Comparison of ENCODE assay signal across 1 cellular context in the genomic region with DNA sequence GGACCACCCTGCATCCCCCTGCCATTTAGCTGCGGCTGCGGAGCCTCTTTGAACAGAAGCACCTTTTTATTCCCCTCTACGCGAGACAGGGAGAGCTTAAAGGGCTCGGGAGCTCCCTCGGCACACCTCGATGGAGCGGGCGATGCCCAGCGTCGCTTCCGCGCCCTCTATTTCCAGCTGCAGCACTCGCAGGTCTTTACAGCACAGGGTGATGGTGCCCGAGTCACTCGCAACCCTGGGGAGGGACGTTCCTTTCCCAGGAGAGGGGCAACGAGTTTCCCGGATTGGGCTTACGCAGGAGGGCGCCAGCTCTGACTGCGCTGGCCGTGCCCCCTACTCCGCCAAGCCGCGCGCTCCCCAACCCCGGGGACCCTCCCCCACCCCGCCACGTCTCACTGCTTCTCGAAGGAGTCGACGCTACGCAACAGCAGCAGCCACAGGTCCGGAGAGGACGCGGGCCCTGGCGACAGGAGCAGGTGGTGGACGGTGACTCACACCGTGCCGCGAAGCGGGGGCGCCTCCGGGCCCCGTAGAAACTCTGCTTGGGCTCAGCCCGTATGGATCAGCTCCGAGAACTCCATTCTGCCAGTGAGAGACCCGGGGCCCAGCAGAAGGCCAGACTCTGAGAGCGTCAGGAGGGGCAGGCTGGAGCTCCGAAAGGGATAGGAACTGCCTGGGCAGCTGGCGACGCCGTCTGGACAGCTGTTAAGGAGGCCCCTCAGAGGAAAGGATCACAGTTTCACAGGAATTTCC.
TF ChIP-seq lines count a peak whose summit lies in the region.

No MANE protein-coding gene starts in this region.

TF ChIP-seq in HepG2, 621 proteins besides CTCF, POLR2A, EP300 and RAD21 (continued from another document and continues in another):
- TF ChIP-seq ZNF407 (CRISPR knock-in tag; IDR thresholded peaks at IDR 0.05; ENCODE audit: not compliant biosample characterization): no peak
- TF ChIP-seq, protein P1, sequence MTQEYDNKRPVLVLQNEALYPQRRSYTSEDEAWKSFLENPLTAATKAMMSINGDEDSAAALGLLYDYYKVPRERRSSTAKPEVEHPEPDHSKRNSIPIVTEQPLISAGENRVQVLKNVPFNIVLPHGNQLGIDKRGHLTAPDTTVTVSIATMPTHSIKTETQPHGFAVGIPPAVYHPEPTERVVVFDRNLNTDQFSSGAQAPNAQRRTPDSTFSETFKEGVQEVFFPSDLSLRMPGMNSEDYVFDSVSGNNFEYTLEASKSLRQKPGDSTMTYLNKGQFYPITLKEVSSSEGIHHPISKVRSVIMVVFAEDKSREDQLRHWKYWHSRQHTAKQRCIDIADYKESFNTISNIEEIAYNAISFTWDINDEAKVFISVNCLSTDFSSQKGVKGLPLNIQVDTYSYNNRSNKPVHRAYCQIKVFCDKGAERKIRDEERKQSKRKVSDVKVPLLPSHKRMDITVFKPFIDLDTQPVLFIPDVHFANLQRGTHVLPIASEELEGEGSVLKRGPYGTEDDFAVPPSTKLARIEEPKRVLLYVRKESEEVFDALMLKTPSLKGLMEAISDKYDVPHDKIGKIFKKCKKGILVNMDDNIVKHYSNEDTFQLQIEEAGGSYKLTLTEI (CRISPR knock-in tag; conservative IDR thresholded peaks at IDR 0.05): no peak
- no peak for TF ChIP-seq TEAD2 (CRISPR knock-in tag; IDR thresholded peaks at IDR 0.05)
- no peak for TF ChIP-seq SOX6 (IDR thresholded peaks at IDR 0.05)
- no peak for TF ChIP-seq SOX6 (CRISPR knock-in tag; IDR thresholded peaks at IDR 0.05)
- no peak for TF ChIP-seq WIZ (CRISPR knock-in tag; IDR thresholded peaks at IDR 0.05)
- no peak for TF ChIP-seq ZNF496 (CRISPR knock-in tag; IDR thresholded peaks at IDR 0.05; ENCODE audit: insufficient replicate concordance)
- no peak for TF ChIP-seq ONECUT2 (CRISPR knock-in tag; IDR thresholded peaks at IDR 0.05)
- no peak for TF ChIP-seq RARG (CRISPR knock-in tag; IDR thresholded peaks at IDR 0.05; ENCODE audit: low read depth)
- no peak for TF ChIP-seq FOXM1 (CRISPR knock-in tag; IDR thresholded peaks at IDR 0.05)
- no peak; the same call in 1 of the 2 replicates for TF ChIP-seq KAT7 (CRISPR knock-in tag; IDR thresholded peaks at IDR 0.05; ENCODE audit: borderline replicate concordance)
- no peak for TF ChIP-seq XBP1 (CRISPR knock-in tag; IDR thresholded peaks at IDR 0.05)
- TF ChIP-seq CAMTA2 (CRISPR knock-in tag; IDR thresholded peaks at IDR 0.05; ENCODE audit: borderline replicate concordance): no peak
- no peak for TF ChIP-seq ARNT (IDR thresholded peaks at IDR 0.05)
- TF ChIP-seq, protein P2, sequence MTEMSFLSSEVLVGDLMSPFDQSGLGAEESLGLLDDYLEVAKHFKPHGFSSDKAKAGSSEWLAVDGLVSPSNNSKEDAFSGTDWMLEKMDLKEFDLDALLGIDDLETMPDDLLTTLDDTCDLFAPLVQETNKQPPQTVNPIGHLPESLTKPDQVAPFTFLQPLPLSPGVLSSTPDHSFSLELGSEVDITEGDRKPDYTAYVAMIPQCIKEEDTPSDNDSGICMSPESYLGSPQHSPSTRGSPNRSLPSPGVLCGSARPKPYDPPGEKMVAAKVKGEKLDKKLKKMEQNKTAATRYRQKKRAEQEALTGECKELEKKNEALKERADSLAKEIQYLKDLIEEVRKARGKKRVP (CRISPR knock-in tag; IDR thresholded peaks at IDR 0.05): no peak
- TF ChIP-seq PBX2 (CRISPR knock-in tag; IDR thresholded peaks at IDR 0.05): no peak
- no peak for TF ChIP-seq RORA (CRISPR knock-in tag; IDR thresholded peaks at IDR 0.05)
- no peak for TF ChIP-seq NFYC (CRISPR knock-in tag; IDR thresholded peaks at IDR 0.05)
- TF ChIP-seq GTF2F1 (IDR thresholded peaks at IDR 0.05; ENCODE audit: low read length): no peak
- no peak for TF ChIP-seq PREB (CRISPR knock-in tag; IDR thresholded peaks at IDR 0.05)
- no peak for TF ChIP-seq ZNF10 (CRISPR knock-in tag; IDR thresholded peaks at IDR 0.05; ENCODE audit: borderline replicate concordance, low read depth)
- no peak for TF ChIP-seq BHLHE40 (IDR thresholded peaks at IDR 0.05; ENCODE audit: low read length)
- peak; percentile 77; the same call in 1 of the 2 replicates for TF ChIP-seq SRY (CRISPR knock-in tag; IDR thresholded peaks at IDR 0.05)
- no peak for TF ChIP-seq KDM6A (CRISPR knock-in tag; IDR thresholded peaks at IDR 0.05; ENCODE audit: low read depth)
- TF ChIP-seq, protein P3, sequence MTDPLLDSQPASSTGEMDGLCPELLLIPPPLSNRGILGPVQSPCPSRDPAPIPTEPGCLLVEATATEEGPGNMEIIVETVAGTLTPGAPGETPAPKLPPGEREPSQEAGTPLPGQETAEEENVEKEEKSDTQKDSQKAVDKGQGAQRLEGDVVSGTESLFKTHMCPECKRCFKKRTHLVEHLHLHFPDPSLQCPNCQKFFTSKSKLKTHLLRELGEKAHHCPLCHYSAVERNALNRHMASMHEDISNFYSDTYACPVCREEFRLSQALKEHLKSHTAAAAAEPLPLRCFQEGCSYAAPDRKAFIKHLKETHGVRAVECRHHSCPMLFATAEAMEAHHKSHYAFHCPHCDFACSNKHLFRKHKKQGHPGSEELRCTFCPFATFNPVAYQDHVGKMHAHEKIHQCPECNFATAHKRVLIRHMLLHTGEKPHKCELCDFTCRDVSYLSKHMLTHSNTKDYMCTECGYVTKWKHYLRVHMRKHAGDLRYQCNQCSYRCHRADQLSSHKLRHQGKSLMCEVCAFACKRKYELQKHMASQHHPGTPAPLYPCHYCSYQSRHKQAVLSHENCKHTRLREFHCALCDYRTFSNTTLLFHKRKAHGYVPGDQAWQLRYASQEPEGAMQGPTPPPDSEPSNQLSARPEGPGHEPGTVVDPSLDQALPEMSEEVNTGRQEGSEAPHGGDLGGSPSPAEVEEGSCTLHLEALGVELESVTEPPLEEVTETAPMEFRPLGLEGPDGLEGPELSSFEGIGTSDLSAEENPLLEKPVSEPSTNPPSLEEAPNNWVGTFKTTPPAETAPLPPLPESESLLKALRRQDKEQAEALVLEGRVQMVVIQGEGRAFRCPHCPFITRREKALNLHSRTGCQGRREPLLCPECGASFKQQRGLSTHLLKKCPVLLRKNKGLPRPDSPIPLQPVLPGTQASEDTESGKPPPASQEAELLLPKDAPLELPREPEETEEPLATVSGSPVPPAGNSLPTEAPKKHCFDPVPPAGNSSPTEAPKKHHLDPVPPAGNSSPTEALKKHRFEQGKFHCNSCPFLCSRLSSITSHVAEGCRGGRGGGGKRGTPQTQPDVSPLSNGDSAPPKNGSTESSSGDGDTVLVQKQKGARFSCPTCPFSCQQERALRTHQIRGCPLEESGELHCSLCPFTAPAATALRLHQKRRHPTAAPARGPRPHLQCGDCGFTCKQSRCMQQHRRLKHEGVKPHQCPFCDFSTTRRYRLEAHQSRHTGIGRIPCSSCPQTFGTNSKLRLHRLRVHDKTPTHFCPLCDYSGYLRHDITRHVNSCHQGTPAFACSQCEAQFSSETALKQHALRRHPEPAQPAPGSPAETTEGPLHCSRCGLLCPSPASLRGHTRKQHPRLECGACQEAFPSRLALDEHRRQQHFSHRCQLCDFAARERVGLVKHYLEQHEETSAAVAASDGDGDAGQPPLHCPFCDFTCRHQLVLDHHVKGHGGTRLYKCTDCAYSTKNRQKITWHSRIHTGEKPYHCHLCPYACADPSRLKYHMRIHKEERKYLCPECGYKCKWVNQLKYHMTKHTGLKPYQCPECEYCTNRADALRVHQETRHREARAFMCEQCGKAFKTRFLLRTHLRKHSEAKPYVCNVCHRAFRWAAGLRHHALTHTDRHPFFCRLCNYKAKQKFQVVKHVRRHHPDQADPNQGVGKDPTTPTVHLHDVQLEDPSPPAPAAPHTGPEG (CRISPR knock-in tag; IDR thresholded peaks at IDR 0.05): 0 out of 2 replicates have a peak, but pooled peaks have one; percentile 30
- no peak for TF ChIP-seq MLLT10 (CRISPR knock-in tag; IDR thresholded peaks at IDR 0.05)
- TF ChIP-seq THAP11 (CRISPR knock-in tag; IDR thresholded peaks at IDR 0.05): no peak; the same call in 1 of the 2 replicates
- no peak for TF ChIP-seq CBX2 (IDR thresholded peaks at IDR 0.05; ENCODE audit: low read depth, low read length)
- no peak for TF ChIP-seq CBX2 (CRISPR knock-in tag; IDR thresholded peaks at IDR 0.05; ENCODE audit: low read depth)
- no peak for TF ChIP-seq ZC3H13 (CRISPR knock-in tag; IDR thresholded peaks at IDR 0.05)
- TF ChIP-seq MATR3 (CRISPR knock-in tag; IDR thresholded peaks at IDR 0.05): no peak
- no peak for TF ChIP-seq ZNF547 (CRISPR knock-in tag; IDR thresholded peaks at IDR 0.05)
- TF ChIP-seq ZFP91 (CRISPR knock-in tag; IDR thresholded peaks at IDR 0.05; ENCODE audit: borderline replicate concordance): peak; percentile 64
- TF ChIP-seq ZNF20 (CRISPR knock-in tag; IDR thresholded peaks at IDR 0.05): no peak
